ENCODE assay signal across 10 cellular contexts in the genomic region with DNA sequence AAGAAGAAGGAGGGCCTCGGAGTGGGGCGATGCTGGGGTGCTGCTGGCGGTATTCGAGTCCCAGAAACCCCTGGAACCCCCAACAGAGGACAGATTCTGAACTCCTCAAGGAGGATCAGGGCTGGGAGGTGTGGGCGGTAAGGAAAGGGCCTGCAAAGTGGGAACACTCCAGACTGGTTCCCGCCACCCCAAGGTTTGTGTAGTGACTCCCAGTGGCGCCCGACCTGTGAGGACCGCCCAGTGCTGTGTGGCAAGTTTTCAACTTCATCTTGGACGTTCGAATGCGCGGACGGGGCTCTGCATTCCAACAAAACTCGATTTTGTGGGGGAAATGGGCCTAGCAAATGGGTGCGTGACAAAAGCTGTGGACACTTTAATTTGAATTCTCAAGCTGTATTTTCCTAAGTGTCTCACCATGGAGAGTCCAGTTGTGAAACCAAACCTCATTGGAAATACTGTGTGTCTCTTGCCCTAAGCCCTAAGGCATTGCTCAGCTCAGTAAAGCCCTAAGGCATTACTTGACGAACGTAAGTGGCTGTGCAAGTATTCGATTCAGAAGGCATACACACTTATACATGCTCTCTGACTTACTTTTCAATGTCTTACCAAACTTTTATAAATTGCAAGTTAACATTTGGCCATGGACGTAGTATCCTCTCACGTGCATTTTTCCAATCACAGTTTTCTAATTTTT. TPM values are rescaled to one million over a fixed set of nuclear protein-coding genes. Genes with fewer than 3 reads are reported as not detected.
"Had no signal": no experiment of that assay in that cellular context is flagged by ENCODE, and none has a peak within 500 bp of the region (broad histone marks: within the 10 kb centered on the region; RNA-seq: fewer than 3 reads in every experiment).

No MANE protein-coding gene starts in this region.

- DNase-seq: HFFc6, IMR-90, KG1 had no signal

- H3K4me2 ChIP-seq: GM23338 had no signal

- ATAC-seq: HCT116, K562 had no signal

- H3K9me3 Mint-ChIP-seq: GM23338, HFFc6 had no signal

- H3K27ac Mint-ChIP-seq: GM23338, HFFc6 had no signal

- H3K4me3 ChIP-seq: GM23338, HAP-1, K562 had no signal

- H3K9me3 ChIP-seq: HAP-1 had no signal

- H3K4me1 ChIP-seq: HAP-1 had no signal

- H3K36me3 ChIP-seq: HAP-1 had no signal

- H3K4me3 Mint-ChIP-seq: GM23338, HFFc6 had no signal

RNA-seq across cellular contexts. Expression of gene XAGE1B, which starts 27.4 kb away (rescaled TPM):
- total RNA-seq: GM23338, H4, H7, HFFc6, HT-29, IMR-90 had no signal
- polyA plus RNA-seq: GM23338, IMR-90 had no signal

RNA-seq across cellular contexts. Expression of gene XAGE1A, which starts 48.7 kb away (rescaled TPM):
- total RNA-seq: GM23338, H4, H7, HFFc6, HT-29, IMR-90 had no signal
- polyA plus RNA-seq: GM23338, IMR-90 had no signal
